12 cellular contexts compared by ENCODE assay signal in the genomic region with DNA sequence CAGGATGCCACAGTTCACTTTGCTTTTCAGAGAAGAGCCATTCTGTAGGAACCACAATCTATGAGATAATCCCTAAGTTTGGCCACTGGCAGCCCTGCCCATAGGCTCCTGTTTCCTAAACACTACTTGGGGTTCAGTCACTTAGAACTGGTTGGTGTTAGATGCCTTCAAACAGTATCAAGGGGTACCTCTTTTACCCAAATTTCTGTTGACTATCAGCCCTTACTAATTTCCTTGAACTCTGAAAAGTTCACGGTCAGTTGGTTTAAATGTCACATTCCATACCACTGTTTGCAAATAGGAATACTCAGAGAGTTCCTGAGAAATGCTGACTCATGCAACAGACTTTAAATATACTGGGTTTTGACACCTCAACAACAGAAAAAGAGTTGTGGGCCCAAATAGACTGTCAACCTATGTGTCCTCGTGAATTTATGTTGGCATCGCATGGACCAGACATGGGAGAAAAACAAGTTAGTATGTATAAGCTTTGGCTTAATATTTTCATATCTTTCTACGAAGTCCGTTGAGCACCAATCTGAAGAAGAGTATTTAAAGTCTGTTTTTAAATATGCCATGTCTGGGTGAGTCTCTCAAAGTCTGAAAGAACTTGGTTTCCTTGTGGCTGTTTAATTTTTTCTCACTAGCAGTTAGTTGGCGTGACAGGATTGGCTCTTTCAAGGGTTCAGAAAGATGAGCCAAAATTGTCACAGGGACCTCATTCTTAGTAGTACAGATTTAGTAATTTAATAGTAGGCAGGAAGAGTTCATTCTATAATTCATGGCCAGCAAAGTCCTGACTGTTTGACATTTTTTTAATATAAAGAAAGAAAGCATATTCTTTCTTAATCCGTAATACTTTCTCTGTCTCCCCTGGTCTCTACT. TPM values are rescaled to one million over a fixed set of nuclear protein-coding genes. Genes with fewer than 3 reads are reported as not detected.
DNase-seq lines count a peak whose midpoint lies in the region; ATAC-seq, FAIRE-seq and TF ChIP-seq lines count a peak whose summit lies in the region.
"Had no signal": no experiment of that assay in that cellular context is flagged by ENCODE, and none has a peak within 500 bp of the region (broad histone marks: within the 10 kb centered on the region; RNA-seq: fewer than 3 reads in every experiment).

No MANE protein-coding gene starts in this region.

- H3K4me1 ChIP-seq in endothelial cell of umbilical vein (ENCODE audit: control insufficient read depth, extremely low read depth, insufficient read depth, low read length) (no peaks in the 10 kb centered on the region), neural progenitor cell (peaks cover 36% of the 10 kb centered on the region), gastroesophageal sphincter (peaks cover 0 to 25% (median 4%) of the 10 kb centered on the region in 3 donors)
- H3K4me1 ChIP-seq in effector memory CD4-positive, alpha-beta T cell (ENCODE audit: control insufficient read depth, insufficient read depth, low read length, poor library complexity, severe bottlenecking) = no peaks in the 10 kb centered on the region

- DNase-seq in Caki2 (ENCODE audit: low read depth) = peak; percentile 37
- DNase-seq in SK-MEL-5 (ENCODE audit: low read depth, low spot score) = peak; percentile 47
- peak; percentile 6 for DNase-seq in endothelial cell of umbilical vein (ENCODE audit: low read depth, low spot score)
- no peak for DNase-seq in neural progenitor cell (ENCODE audit: low spot score)
- no peak for DNase-seq in effector memory CD4-positive, alpha-beta T cell
- DNase-seq: Right ventricle myocardium superior had no signal

- H3K79me2 ChIP-seq in endothelial cell of umbilical vein (ENCODE audit: control insufficient read depth, insufficient read depth, low read length) (no peaks in the 10 kb centered on the region), neural progenitor cell (ENCODE audit: low read depth) (no peaks in the 10 kb centered on the region)

- no TSS peak for BruUV-seq in endothelial cell of umbilical vein (replicated peaks; lab: Mats Ljungman, UMichigan)

- H3K27ac Mint-ChIP-seq in neural progenitor cell = peak overlapping the region; percentile 83
- H3K27ac Mint-ChIP-seq: activated T-helper 1 cell treated with anti-CD3 and anti-CD28 coated beads, Interleukin-12 subunit alpha, Interleukin-12 subunit beta, Interleukin-2, Interleukin-4 antibody, amounts not matched to agents 30 ng/mL and 10 ng/mL and 1 ng/mL, durations not matched to agents 14 hours and 24 hours and 36 hours had no signal

- H3K9me3 ChIP-seq in endothelial cell of umbilical vein (replicated peaks; ENCODE audit: control insufficient read depth, insufficient read depth, low read length) (no peaks in the 10 kb centered on the region), neural progenitor cell (ENCODE audit: low read depth) (no peaks in the 10 kb centered on the region), gastroesophageal sphincter (no peaks in the 10 kb centered on the region)
- no peaks in the 10 kb centered on the region for H3K9me3 ChIP-seq in effector memory CD4-positive, alpha-beta T cell (ENCODE audit: control insufficient read depth, low read length)

- peaks cover 30% of the 10 kb centered on the region for H3F3A ChIP-seq in neural progenitor cell (ENCODE audit: low read depth)

- no peak for TF ChIP-seq POLR2A in endothelial cell of umbilical vein (IDR thresholded peaks at IDR 0.05; ENCODE audit: low read depth, low read length)
- TF ChIP-seq POLR2A in gastroesophageal sphincter (IDR thresholded peaks at IDR 0.05) = no peak

- intact Hi-C loops in endothelial cell of umbilical vein (cut with micrococcal nuclease) = no loop called here

- CTCF ChIA-PET in endothelial cell of umbilical vein (lab: Charles Lee) = no interaction called here

- peaks cover 0 to 4% of the 10 kb centered on the region in 2 experiments for H3K36me3 ChIP-seq in endothelial cell of umbilical vein (ENCODE audit: control insufficient read depth in 2 of 2, extremely low read depth in 1 of 2, insufficient read depth in 2 of 2, low read length in 2 of 2)
- no peaks in the 10 kb centered on the region for H3K36me3 ChIP-seq in neural progenitor cell
- H3K36me3 ChIP-seq in effector memory CD4-positive, alpha-beta T cell (ENCODE audit: control insufficient read depth, insufficient read depth, low read length) = peaks cover 8% of the 10 kb centered on the region
- peaks cover 0 to 10% of the 10 kb centered on the region in 2 donors for H3K36me3 ChIP-seq in gastroesophageal sphincter

- H3K9me1 ChIP-seq in endothelial cell of umbilical vein (replicated peaks; ENCODE audit: control insufficient read depth, extremely low read depth, insufficient read depth, low read length) = no peaks in the 10 kb centered on the region

- H3K27ac ChIP-seq in endothelial cell of umbilical vein (ENCODE audit: insufficient read depth, low read depth, low read length) (no peak overlapping the region), neural progenitor cell (peak overlapping the region; percentile 55), gastroesophageal sphincter (no peak overlapping the region)
- H3K27ac ChIP-seq in effector memory CD4-positive, alpha-beta T cell (ENCODE audit: insufficient read depth, low read length, poor library complexity, severe bottlenecking) = no peak overlapping the region

- in situ Hi-C loops in Caki2 (cut with HindIII; ENCODE audit: low pct_unique_long_range_greater_than_20kb, low sequenced_read_pairs) = no loop called here
- in situ Hi-C loops in SK-MEL-5 (cut with HindIII; ENCODE audit: low pct_unique_long_range_greater_than_20kb, low sequenced_read_pairs) = no loop called here

- peaks cover 37% of the 10 kb centered on the region for H3K4me1 Mint-ChIP-seq in neural progenitor cell

- H3K36me3 Mint-ChIP-seq in neural progenitor cell = peaks cover 19% of the 10 kb centered on the region

- H4K20me1 ChIP-seq in endothelial cell of umbilical vein (replicated peaks; ENCODE audit: control insufficient read depth, extremely low read depth, insufficient read depth, low read length) (no peaks in the 10 kb centered on the region), neural progenitor cell (ENCODE audit: low read depth) (peaks cover 28% of the 10 kb centered on the region)

- H3K27me3 Mint-ChIP-seq in neural progenitor cell (ENCODE audit: insufficient read depth, low read depth) = peaks cover 2% of the 10 kb centered on the region

- H3K4me2 ChIP-seq in endothelial cell of umbilical vein (ENCODE audit: insufficient read depth, low read length) (no peak overlapping the region), neural progenitor cell (peak overlapping the region; percentile 51)

- dilution Hi-C loops in endothelial cell of umbilical vein (cut with MboI; ENCODE audit: extremely low pct_ligation_motif_present, low sequenced_read_pairs) = no loop called here

- FAIRE-seq in endothelial cell of umbilical vein (lab: Jason Lieb, UNC) = peak; percentile 54
- FAIRE-seq: GM19239, urothelium cell line had no signal

- H3K9ac ChIP-seq in endothelial cell of umbilical vein (replicated peaks; ENCODE audit: extremely low read depth, insufficient read depth, low read length) (no peak overlapping the region), neural progenitor cell (no peak overlapping the region)

- POLR2A ChIA-PET in endothelial cell of umbilical vein (lab: Charles Lee) = no interaction called here

- H3K4me3 ChIP-seq in endothelial cell of umbilical vein (replicated peaks in 1 of 3; ENCODE audit: insufficient read depth in 1 of 3, low read depth in 1 of 3, low read length in 3 of 3) = no peak overlapping the region
- H3K4me3 ChIP-seq in neural progenitor cell = no peak overlapping the region
- H3K4me3 ChIP-seq in effector memory CD4-positive, alpha-beta T cell (ENCODE audit: insufficient read depth, low read depth, low read length, poor library complexity, severe bottlenecking) = no peak overlapping the region
- H3K4me3 ChIP-seq in gastroesophageal sphincter = no peak overlapping the region

- H3K9me3 Mint-ChIP-seq in neural progenitor cell = no peaks in the 10 kb centered on the region
- H3K9me3 Mint-ChIP-seq: activated T-helper 1 cell treated with anti-CD3 and anti-CD28 coated beads, Interleukin-12 subunit alpha, Interleukin-12 subunit beta, Interleukin-2, Interleukin-4 antibody, amounts not matched to agents 30 ng/mL and 10 ng/mL and 1 ng/mL, durations not matched to agents 14 hours and 24 hours and 36 hours had no signal

- H3K27me3 ChIP-seq in endothelial cell of umbilical vein (ENCODE audit: control insufficient read depth in 2 of 2, insufficient read depth in 2 of 2, low read length in 2 of 2) (no peaks in the 10 kb centered on the region), neural progenitor cell (no peaks in the 10 kb centered on the region), gastroesophageal sphincter (no peaks in the 10 kb centered on the region)
- H3K27me3 ChIP-seq in effector memory CD4-positive, alpha-beta T cell (replicated peaks; ENCODE audit: control insufficient read depth, insufficient read depth, low read length, poor library complexity, severe bottlenecking) = no peaks in the 10 kb centered on the region

- H2AFZ ChIP-seq in endothelial cell of umbilical vein (ENCODE audit: low read depth, low read length) (no peak overlapping the region), neural progenitor cell (replicated peaks) (no peak overlapping the region)

- ATAC-seq in HG03571 (IDR thresholded peaks at IDR 0.05; ENCODE audit: unreplicated experiment) = no peak
- no peak for ATAC-seq in gastroesophageal sphincter
- no peak for ATAC-seq in GM18858 (IDR thresholded peaks at IDR 0.05; ENCODE audit: unreplicated experiment)

- 64 to 71% methylated on average over 7 of the region's 7 CpGs for WGBS in gastroesophageal sphincter (ENCODE audit: low coverage in 1 of 2), 2 donors

- no peak for TF ChIP-seq CTCF in endothelial cell of umbilical vein (IDR thresholded peaks at IDR 0.05; ENCODE audit: extremely low read depth in 1 of 2, insufficient read depth in 1 of 2, low read depth in 1 of 2, low read length in 2 of 2)
- no peak for TF ChIP-seq CTCF in neural progenitor cell (IDR thresholded peaks at IDR 0.05)
- no peak for TF ChIP-seq CTCF in gastroesophageal sphincter (IDR thresholded peaks at IDR 0.05)

- no peak overlapping the region for H3K4me3 Mint-ChIP-seq in neural progenitor cell
- H3K4me3 Mint-ChIP-seq: activated T-helper 1 cell treated with anti-CD3 and anti-CD28 coated beads, Interleukin-12 subunit alpha, Interleukin-12 subunit beta, Interleukin-2, Interleukin-4 antibody, amounts not matched to agents 30 ng/mL and 10 ng/mL and 1 ng/mL, durations not matched to agents 14 hours and 24 hours and 36 hours had no signal

- TF ChIP-seq EP300 in gastroesophageal sphincter (IDR thresholded peaks at IDR 0.05) = no peak

RNA-seq across cellular contexts. Expression of a gene that starts 56.5 kb away (rescaled TPM):
- total RNA-seq in Caki2 (2014; rRNA removed; shearing (Covaris generic); ENCODE audit: low replicate concordance) = 1.6 and 4.5 TPM in 2 replicates
- 6.0 and 8.4 TPM in 2 replicates for total RNA-seq in SK-MEL-5 (2014; rRNA removed; shearing (Covaris generic))
- 25.2 and 30.1 TPM in 2 replicates for polyA plus RNA-seq in SK-MEL-5 (2015; cell fraction: cytosol; rRNA removed)
- polyA plus RNA-seq in SK-MEL-5 (2015; cell fraction: nucleus; rRNA removed) = 96.9 and 113 TPM in 2 replicates
- total RNA-seq in endothelial cell of umbilical vein = 29.7 and 29.9 TPM in 2 replicates
- 9.1 and 13.1 TPM in 2 replicates for polyA plus RNA-seq in endothelial cell of umbilical vein
- polyA plus RNA-seq in endothelial cell of umbilical vein (2011; cell fraction: cytosol; rRNA removed) = 9.3 and 9.6 TPM in 2 replicates
- 28.8 and 41.1 TPM in 2 replicates for polyA plus RNA-seq in endothelial cell of umbilical vein (2011; cell fraction: nucleus; rRNA removed)
- 11.3 and 23.8 TPM in 2 replicates for polyA plus RNA-seq in endothelial cell of umbilical vein (2012)
- polyA minus RNA-seq in endothelial cell of umbilical vein = 22.6 and 25.0 TPM in 2 replicates
- 8.5 TPM for polyA minus RNA-seq in endothelial cell of umbilical vein (2011; cell fraction: cytosol; rRNA and poly(A)+ RNA removed)
- polyA minus RNA-seq in endothelial cell of umbilical vein (2011; cell fraction: nucleus; rRNA and poly(A)+ RNA removed) = 62.7 and 74.5 TPM in 2 replicates
- total RNA-seq in neural progenitor cell (ENCODE audit: low replicate concordance) = 33.9 and 45.0 TPM in 2 replicates
- 10 to 100 TPM in 2 of 4 donors, 1 to 10 TPM in 2; 8.2 to 22.7 (median 14.1) TPM for total RNA-seq in gastroesophageal sphincter

Comparison
In these comparisons a context has a peak if more than half of its experiments do, and no peak if none do; other contexts are left out.
1. DNase-seq: peak in Caki2 (single experiment), SK-MEL-5 (single experiment) and endothelial cell of umbilical vein (single experiment); none in neural progenitor cell (single experiment) and effector memory CD4-positive, alpha-beta T cell (0 of 3).